Comparison of ENCODE assay signal across 1 cellular context in genomic region chr1:1567831-1568380, GRCh38.
TF ChIP-seq lines count a peak whose summit lies in the region.

No MANE protein-coding gene starts in this region.

TF ChIP-seq in K562, 482 proteins besides CTCF, POLR2A, EP300 and RAD21:
- TF ChIP-seq MITF (IDR thresholded peaks at IDR 0.05) (no peak), GABPA (tag; conservative IDR thresholded peaks at IDR 0.05; ENCODE audit: low read depth) (no peak), POLR2AphosphoS5 (IDR thresholded peaks at IDR 0.05; ENCODE audit: control insufficient read depth, insufficient read depth, low read depth, low read length) (peak; percentile 30; the same call in 1 of the 2 replicates), NFXL1 (CRISPR knock-in tag; IDR thresholded peaks at IDR 0.05) (no peak)
